31 cellular contexts compared by ENCODE assay signal in the genomic region with DNA sequence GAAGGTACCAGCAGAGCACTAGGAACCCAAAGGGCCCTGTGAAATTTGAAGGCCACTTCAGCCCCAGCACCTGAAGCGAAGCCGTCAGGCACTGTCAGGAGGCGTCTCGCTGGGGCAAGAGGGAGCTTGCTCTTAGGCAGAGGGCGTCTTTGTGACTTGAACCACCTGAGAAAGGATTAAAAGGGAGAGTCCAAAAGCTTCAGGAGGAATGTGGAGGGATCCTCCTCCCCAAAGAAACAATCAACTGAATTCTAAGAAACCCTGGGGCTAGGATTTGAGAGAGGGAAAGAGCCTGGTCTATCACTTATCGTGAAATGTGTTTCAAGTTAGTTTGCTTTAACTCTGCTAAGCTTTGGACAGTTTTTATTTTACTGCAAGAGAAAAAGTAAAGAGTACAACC.
"Had no signal": no experiment of that assay in that cellular context is flagged by ENCODE, and none has a peak within 500 bp of the region (broad histone marks: within the 10 kb centered on the region; RNA-seq: fewer than 3 reads in every experiment).

No MANE protein-coding gene starts in this region.

- H3K27ac ChIP-seq: brain microvascular endothelial cell, coronary artery, dorsolateral prefrontal cortex, esophagus squamous epithelium, gastroesophageal sphincter, WERI-Rb-1 had no signal

- H3K36me3 Mint-ChIP-seq: activated naive CD8-positive, alpha-beta T cell had no signal

- H3K27me3 Mint-ChIP-seq: activated B cell treated with CpG ODN at 0.5 μM for 24 hours; activated CD8-positive, alpha-beta T cell treated with anti-CD3 and anti-CD28 coated beads for 36 hours; activated T-helper 17 cell treated with anti-CD3 and anti-CD28 coated beads, Interleukin-2, amount 50 U/mL, for 72 hours; central memory CD8-positive, alpha-beta T cell; dendritic cell treated with granulocyte-macrophage colony-stimulating factor and Interleukin-4, amounts not matched to agents 40 ng/mL and 50 ng/mL, for 4 days; effector memory CD8-positive, alpha-beta T cell; T-helper 17 cell had no signal

- ATAC-seq: activated CD4-positive, CD25-positive, alpha-beta regulatory T cell treated with anti-CD3 and anti-CD28 coated beads, Interleukin-2, amount 50 U/mL, for 24 hours; activated CD8-positive, alpha-beta T cell treated with anti-CD3 and anti-CD28 coated beads for 36 hours; activated T-cell treated with anti-CD3 and anti-CD28 coated beads, Interleukin-2, amount 50 U/mL, for 4 hours; activated T-helper 17 cell treated with anti-CD3 and anti-CD28 coated beads, Interleukin-2, amount 50 U/mL, for 72 hours; effector memory CD8-positive, alpha-beta T cell; gastroesophageal sphincter; T-helper 17 cell had no signal

- H3K4me3 Mint-ChIP-seq: activated B cell treated with CpG ODN at 0.5 μM for 24 hours; activated CD8-positive, alpha-beta T cell treated with anti-CD3 and anti-CD28 coated beads for 36 hours; activated naive CD8-positive, alpha-beta T cell; activated T-cell treated with anti-CD3 and anti-CD28 coated beads, Interleukin-2, amount 50 U/mL, for 4 hours; activated T-helper 17 cell treated with anti-CD3 and anti-CD28 coated beads, Interleukin-2, amount 50 U/mL, for 72 hours; central memory CD8-positive, alpha-beta T cell; dendritic cell treated with granulocyte-macrophage colony-stimulating factor and Interleukin-4, amounts not matched to agents 40 ng/mL and 50 ng/mL, for 4 days; effector memory CD8-positive, alpha-beta T cell; T-helper 17 cell; T-helper 2 cell treated with Interferon-gamma antibody and Interleukin-4, amounts not matched to agents 5 μg/mL and 100 μg/mL, for 36 hours had no signal

- H3K4me1 Mint-ChIP-seq: activated B cell treated with CpG ODN at 0.5 μM for 24 hours; activated T-helper 17 cell treated with anti-CD3 and anti-CD28 coated beads, Interleukin-2, amount 50 U/mL, for 72 hours; central memory CD8-positive, alpha-beta T cell; T-helper 17 cell had no signal

- H3K4me3 ChIP-seq: coronary artery, dorsolateral prefrontal cortex, esophagus squamous epithelium, gastroesophageal sphincter had no signal

- DNase-seq: activated B cell treated with CpG ODN at 0.5 μM for 24 hours; activated CD4-positive, alpha-beta T cell treated with anti-CD3 and anti-CD28 coated beads for 48 hours; activated CD4-positive, alpha-beta T cell treated with anti-CD3 and anti-CD28 coated beads, Interleukin-2, amount 50 U/mL, for 1 hour; activated CD4-positive, alpha-beta T cell treated with anti-CD3 and anti-CD28 coated beads, Interleukin-2, amount 50 U/mL, for 48 hours; activated CD8-positive, alpha-beta memory T cell treated with anti-CD3 and anti-CD28 coated beads for 24 hours; activated CD8-positive, alpha-beta T cell treated with anti-CD3 and anti-CD28 coated beads for 36 hours; activated effector memory CD4-positive, alpha-beta T cell treated with Interleukin-2 at 50 U/mL for 16 hours; activated gamma-delta T cell treated with Interleukin-2 at 50 U/mL for 16 hours; activated naive CD4-positive, alpha-beta T cell treated with anti-CD3 and anti-CD28 coated beads, Interleukin-2, amount 50 U/mL, for 16 hours; activated naive CD4-positive, alpha-beta T cell treated with Interleukin-2 at 50 U/mL for 16 hours; activated T-cell treated with anti-CD3 and anti-CD28 coated beads, Interleukin-2, amount 50 U/mL, for 4 hours; amniotic stem cell; anterior cingulate cortex; brain microvascular endothelial cell; dorsolateral prefrontal cortex; effector memory CD8-positive, alpha-beta T cell; erythroblast; esophagus squamous epithelium; foreskin melanocyte; T-helper 1 cell; T-helper 17 cell; T1000; WERI-Rb-1 had no signal

- H3K36me3 ChIP-seq: brain microvascular endothelial cell, esophagus squamous epithelium, gastroesophageal sphincter, WERI-Rb-1 had no signal

- H3K27me3 ChIP-seq: brain microvascular endothelial cell, esophagus squamous epithelium, gastroesophageal sphincter had no signal

- H3K4me1 ChIP-seq: esophagus squamous epithelium, gastroesophageal sphincter had no signal

- H3K9me3 Mint-ChIP-seq: activated B cell treated with CpG ODN at 0.5 μM for 24 hours; dendritic cell treated with granulocyte-macrophage colony-stimulating factor and Interleukin-4, amounts not matched to agents 40 ng/mL and 50 ng/mL, for 4 days; T-helper 2 cell treated with Interferon-gamma antibody and Interleukin-4, amounts not matched to agents 5 μg/mL and 100 μg/mL, for 36 hours had no signal

- H3K9me3 ChIP-seq: esophagus squamous epithelium, gastroesophageal sphincter had no signal

- H3K27ac Mint-ChIP-seq: activated B cell treated with CpG ODN at 0.5 μM for 24 hours; activated CD8-positive, alpha-beta T cell treated with anti-CD3 and anti-CD28 coated beads for 36 hours; activated naive CD8-positive, alpha-beta T cell; activated T-helper 17 cell treated with anti-CD3 and anti-CD28 coated beads, Interleukin-2, amount 50 U/mL, for 72 hours; dendritic cell treated with granulocyte-macrophage colony-stimulating factor and Interleukin-4, amounts not matched to agents 40 ng/mL and 50 ng/mL, for 4 days; effector memory CD8-positive, alpha-beta T cell; T-helper 17 cell; T-helper 2 cell treated with Interferon-gamma antibody and Interleukin-4, amounts not matched to agents 5 μg/mL and 100 μg/mL, for 36 hours had no signal
